23 cellular contexts compared by ENCODE assay signal in the genomic region with DNA sequence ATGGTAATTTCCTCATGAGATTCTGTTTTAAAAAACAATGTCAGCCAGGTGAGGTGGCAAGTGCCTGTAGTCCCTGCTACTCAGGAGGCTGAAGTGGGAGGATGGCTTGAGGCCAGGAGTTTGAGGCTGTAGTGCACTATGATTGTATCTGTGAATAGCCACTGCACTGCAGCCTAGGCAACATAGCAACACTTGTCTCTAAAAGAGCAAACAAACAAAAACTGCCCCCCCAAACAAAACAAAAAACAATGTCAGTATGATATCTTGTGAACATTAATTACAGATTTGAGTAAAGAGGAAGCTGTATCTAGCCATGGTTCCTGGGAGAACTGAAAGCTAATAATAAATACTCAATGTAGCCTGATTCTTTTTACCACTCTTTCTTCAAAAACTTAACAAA.
"Had no signal": no experiment of that assay in that cellular context is flagged by ENCODE, and none has a peak within 500 bp of the region (broad histone marks: within the 10 kb centered on the region; RNA-seq: fewer than 3 reads in every experiment).

No MANE protein-coding gene starts in this region.

- H2AFZ ChIP-seq: neural progenitor cell had no signal

- DNase-seq: dorsolateral prefrontal cortex; effector CD8-positive, alpha-beta T cell; foreskin melanocyte; heart left ventricle; hippocampal formation; left colon; left ventricle myocardium superior; mesenchymal stem cell; midbrain; occipital lobe; pancreas; right cardiac atrium; small intestine; stimulated activated CD4-positive, alpha-beta T cell treated with anti-CD3 and anti-CD28 coated beads, Interleukin-12 subunit alpha, Interleukin-12 subunit beta, amount 100 ng/mL, for 4 hours; stimulated activated naive CD4-positive, alpha-beta T cell; stomach; substantia nigra; transverse colon had no signal

- H3K9me3 Mint-ChIP-seq: natural killer cell treated with Interleukin-12 subunit alpha and Interleukin-12 subunit beta and Interleukin-15 and Interleukin-18, amount 100 ng/mL, for 72 hours; neural progenitor cell had no signal

- H3K4me3 ChIP-seq: dorsolateral prefrontal cortex, heart left ventricle, lung, neural progenitor cell, pancreas, stomach, thoracic aorta, transverse colon had no signal

- H3K4me1 Mint-ChIP-seq: neural progenitor cell had no signal

- H3K9ac ChIP-seq: neural progenitor cell had no signal

- H3K4me3 Mint-ChIP-seq: natural killer cell treated with Interleukin-12 subunit alpha and Interleukin-12 subunit beta and Interleukin-15 and Interleukin-18, amount 100 ng/mL, for 72 hours; neural progenitor cell had no signal

- H3K36me3 Mint-ChIP-seq: natural killer cell treated with Interleukin-12 subunit alpha and Interleukin-12 subunit beta and Interleukin-15 and Interleukin-18, amount 100 ng/mL, for 72 hours; neural progenitor cell had no signal

- H3K27ac Mint-ChIP-seq: natural killer cell treated with Interleukin-12 subunit alpha and Interleukin-12 subunit beta and Interleukin-15 and Interleukin-18, amount 100 ng/mL, for 72 hours; neural progenitor cell; progenitor cell of endocrine pancreas had no signal

- ATAC-seq: heart left ventricle; left colon; left ventricle myocardium superior; natural killer cell treated with Interleukin-12 subunit alpha and Interleukin-12 subunit beta and Interleukin-15 and Interleukin-18, amount 100 ng/mL, for 72 hours; pancreas; right cardiac atrium had no signal

- H3K27ac ChIP-seq: dorsolateral prefrontal cortex, heart left ventricle, neural progenitor cell, pancreas, stomach, thoracic aorta, transverse colon had no signal

- H3K36me3 ChIP-seq: heart left ventricle, neural progenitor cell, pancreas, stomach, thoracic aorta, transverse colon had no signal

- H3K9me3 ChIP-seq: heart left ventricle, pancreas, stomach, thoracic aorta, transverse colon had no signal

- H3K27me3 ChIP-seq: pancreas, stomach, transverse colon had no signal

- H3K4me2 ChIP-seq: neural progenitor cell had no signal

- H3K4me1 ChIP-seq: heart left ventricle, neural progenitor cell, pancreas, stomach, transverse colon had no signal
